ENCODE assay signal across 8 cellular contexts in the genomic region with DNA sequence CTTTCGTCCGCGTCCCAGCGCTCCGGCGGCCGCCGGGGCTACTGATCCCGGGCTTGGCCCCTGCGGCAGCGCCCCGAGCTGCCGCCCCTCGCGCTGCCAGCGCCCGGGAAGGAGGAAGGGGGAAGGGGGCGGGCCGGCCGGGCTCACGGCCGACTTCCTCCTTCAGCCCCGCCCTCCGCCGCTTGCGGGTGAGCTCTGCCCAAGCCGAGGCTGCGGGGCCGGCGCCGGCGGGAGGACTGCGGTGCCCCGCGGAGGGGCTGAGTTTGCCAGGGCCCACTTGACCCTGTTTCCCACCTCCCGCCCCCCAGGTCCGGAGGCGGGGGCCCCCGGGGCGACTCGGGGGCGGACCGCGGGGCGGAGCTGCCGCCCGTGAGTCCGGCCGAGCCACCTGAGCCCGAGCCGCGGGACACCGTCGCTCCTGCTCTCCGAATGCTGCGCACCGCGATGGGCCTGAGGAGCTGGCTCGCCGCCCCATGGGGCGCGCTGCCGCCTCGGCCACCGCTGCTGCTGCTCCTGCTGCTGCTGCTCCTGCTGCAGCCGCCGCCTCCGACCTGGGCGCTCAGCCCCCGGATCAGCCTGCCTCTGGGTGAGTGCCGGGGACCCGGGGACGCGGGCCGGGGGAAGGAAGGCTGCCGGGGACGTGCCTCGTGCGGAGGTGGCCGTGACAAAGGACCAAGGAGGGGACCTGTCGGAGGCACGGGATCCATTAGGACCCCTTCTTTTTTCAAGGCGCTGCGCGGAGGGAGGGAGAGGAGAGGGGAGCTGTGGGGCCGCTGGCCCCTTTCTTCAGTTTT. TPM values are rescaled to one million over a fixed set of nuclear protein-coding genes. Genes with fewer than 3 reads are reported as not detected.
DNase-seq lines count a peak whose midpoint lies in the region; ATAC-seq and TF ChIP-seq lines count a peak whose summit lies in the region.

A gene with protein sequence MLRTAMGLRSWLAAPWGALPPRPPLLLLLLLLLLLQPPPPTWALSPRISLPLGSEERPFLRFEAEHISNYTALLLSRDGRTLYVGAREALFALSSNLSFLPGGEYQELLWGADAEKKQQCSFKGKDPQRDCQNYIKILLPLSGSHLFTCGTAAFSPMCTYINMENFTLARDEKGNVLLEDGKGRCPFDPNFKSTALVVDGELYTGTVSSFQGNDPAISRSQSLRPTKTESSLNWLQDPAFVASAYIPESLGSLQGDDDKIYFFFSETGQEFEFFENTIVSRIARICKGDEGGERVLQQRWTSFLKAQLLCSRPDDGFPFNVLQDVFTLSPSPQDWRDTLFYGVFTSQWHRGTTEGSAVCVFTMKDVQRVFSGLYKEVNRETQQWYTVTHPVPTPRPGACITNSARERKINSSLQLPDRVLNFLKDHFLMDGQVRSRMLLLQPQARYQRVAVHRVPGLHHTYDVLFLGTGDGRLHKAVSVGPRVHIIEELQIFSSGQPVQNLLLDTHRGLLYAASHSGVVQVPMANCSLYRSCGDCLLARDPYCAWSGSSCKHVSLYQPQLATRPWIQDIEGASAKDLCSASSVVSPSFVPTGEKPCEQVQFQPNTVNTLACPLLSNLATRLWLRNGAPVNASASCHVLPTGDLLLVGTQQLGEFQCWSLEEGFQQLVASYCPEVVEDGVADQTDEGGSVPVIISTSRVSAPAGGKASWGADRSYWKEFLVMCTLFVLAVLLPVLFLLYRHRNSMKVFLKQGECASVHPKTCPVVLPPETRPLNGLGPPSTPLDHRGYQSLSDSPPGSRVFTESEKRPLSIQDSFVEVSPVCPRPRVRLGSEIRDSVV (plus strand): TSS at position 181 of the 794 bp plus-strand sequence. CDS start 249 bp downstream, at position 430.

- peak within 1 kb of the TSS; percentile 64 for H3K9ac ChIP-seq in HUES6 (ENCODE audit: low read length)

- H3K27me3 Mint-ChIP-seq in activated naive CD4-positive, alpha-beta T cell treated with anti-CD3 and anti-CD28 coated beads, Interleukin-2, amount 10 ng/mL, durations not matched to agents 7 days and 5 days = peaks cover 22% of the 10 kb centered on the region

- DNase-seq in DMS53 treated with DMSO at 0.1 percent for 48 hours (lab: John Stamatoyannopoulos, UW; ENCODE audit: unreplicated experiment) = peak; percentile 42
- DNase-seq in SK-N-DZ (ENCODE audit: low spot score) = peak; percentile 75
- peak; percentile 87 for DNase-seq in activated naive CD4-positive, alpha-beta T cell treated with anti-CD3 and anti-CD28 coated beads, Interleukin-2, amount 10 ng/mL, durations not matched to agents 7 days and 5 days
- DNase-seq in glomerular visceral epithelial cell (ENCODE audit: extremely low spot score) = peak; percentile 66
- DNase-seq in osteoblast (ENCODE audit: insufficient read length, low spot score, missing footprints) = peak; percentile 98
- DNase-seq in thyroid gland = peak; percentile 83 to 86

- peaks cover 26% of the 10 kb centered on the region for H3K4me1 Mint-ChIP-seq in activated naive CD4-positive, alpha-beta T cell treated with anti-CD3 and anti-CD28 coated beads, Interleukin-2, amount 10 ng/mL, durations not matched to agents 7 days and 5 days

- intact Hi-C loops in thyroid gland (cut with DNase I) = no loop called here

- peak in 1 of 2 donors; percentile 79 for TF ChIP-seq POLR2A in thyroid gland (IDR thresholded peaks at IDR 0.05)

- peak; percentile 84 for ATAC-seq in GM21381 (IDR thresholded peaks at IDR 0.05; ENCODE audit: unreplicated experiment)

- H3K27ac ChIP-seq in HUES6 (ENCODE audit: low read depth, low read length) = peak within 1 kb of the TSS; percentile 29; the same call in 1 of the 2 replicates
- H3K27ac ChIP-seq in osteoblast (ENCODE audit: low read depth, low read length) = peak within 1 kb of the TSS; percentile 2
- peak within 1 kb of the TSS; percentile 77 to 95 (median 93) for H3K27ac ChIP-seq in thyroid gland

- H3K27me3 ChIP-seq in HUES6 (ENCODE audit: control insufficient read depth, insufficient read depth, low read length) (no peaks in the 10 kb centered on the region), osteoblast (ENCODE audit: insufficient read depth, low read length) (no peaks in the 10 kb centered on the region), thyroid gland (no peaks in the 10 kb centered on the region)

- H3K4me3 ChIP-seq in HUES6 (ENCODE audit: low read depth, low read length) (peak within 1 kb of the TSS; percentile 94), osteoblast (ENCODE audit: insufficient read depth, low read length) (peak within 1 kb of the TSS; percentile 86), thyroid gland (replicated peaks in 1 of 3) (peak within 1 kb of the TSS; percentile 54 to 93 (median 89))

- no peaks in the 10 kb centered on the region for H3K9me3 Mint-ChIP-seq in activated naive CD4-positive, alpha-beta T cell treated with anti-CD3 and anti-CD28 coated beads, Interleukin-2, amount 10 ng/mL, durations not matched to agents 7 days and 5 days

- H3K9me3 ChIP-seq in HUES6 (ENCODE audit: control insufficient read depth, insufficient read depth, low read depth, low read length) (no peaks in the 10 kb centered on the region), osteoblast (ENCODE audit: low read depth, low read length) (no peaks in the 10 kb centered on the region), thyroid gland (no peaks in the 10 kb centered on the region)

- H3K36me3 ChIP-seq in HUES6 (ENCODE audit: control insufficient read depth, insufficient read depth, low read length) = 0 out of 2 replicates have a peak, but pooled peaks cover 3% of the 10 kb centered on the region
- no peaks in the 10 kb centered on the region for H3K36me3 ChIP-seq in osteoblast (ENCODE audit: insufficient read depth, low read length)
- no peaks in the 10 kb centered on the region for H3K36me3 ChIP-seq in thyroid gland

- H3K4me1 ChIP-seq in HUES6 (ENCODE audit: control insufficient read depth, insufficient read depth, low read length) = peaks cover 14% of the 10 kb centered on the region
- peaks cover 24% of the 10 kb centered on the region for H3K4me1 ChIP-seq in osteoblast (ENCODE audit: insufficient read depth, low read length)
- H3K4me1 ChIP-seq in thyroid gland = peaks cover 28 to 35% of the 10 kb centered on the region in 2 donors

- CTCF ChIA-PET in activated naive CD4-positive, alpha-beta T cell treated with anti-CD3 and anti-CD28 coated beads, Interleukin-2, amount 10 ng/mL, durations not matched to agents 7 days and 5 days (lab: Charles Lee) = interaction anchor here (0.8 to 3.3 kb wide), 4 partner anchors 10 to 31 kb away, joined by 3 to 17 read pairs (median 8); partner anchors contain the start of gene CIB1

- TF ChIP-seq CTCF in osteoblast (IDR thresholded peaks at IDR 0.05; ENCODE audit: extremely low read depth, low read depth, low read length) (no peak), thyroid gland (IDR thresholded peaks at IDR 0.05) (peak in 1 of 6 experiments; percentile 13)

- WGBS in thyroid gland, 2 donors = 0 to 1% methylated on average over 9 to 25 of the region's 86 CpGs

- peaks cover 12% of the 10 kb centered on the region for H3K79me2 ChIP-seq in osteoblast (ENCODE audit: insufficient read depth, low read length)

- H3K36me3 Mint-ChIP-seq in activated naive CD4-positive, alpha-beta T cell treated with anti-CD3 and anti-CD28 coated beads, Interleukin-2, amount 10 ng/mL, durations not matched to agents 7 days and 5 days = peaks cover 5% of the 10 kb centered on the region

- H3K4me2 ChIP-seq in osteoblast (ENCODE audit: insufficient read depth, low read length) = peak within 1 kb of the TSS; percentile 90

- H3K27ac Mint-ChIP-seq in activated naive CD4-positive, alpha-beta T cell treated with anti-CD3 and anti-CD28 coated beads, Interleukin-2, amount 10 ng/mL, durations not matched to agents 7 days and 5 days = peak within 1 kb of the TSS; percentile 64

- peak within 1 kb of the TSS; percentile 83 for H3K4me3 Mint-ChIP-seq in activated naive CD4-positive, alpha-beta T cell treated with anti-CD3 and anti-CD28 coated beads, Interleukin-2, amount 10 ng/mL, durations not matched to agents 7 days and 5 days

- peak within 1 kb of the TSS; percentile 91 for H2AFZ ChIP-seq in osteoblast (ENCODE audit: low read length)

- H4K20me1 ChIP-seq in osteoblast (ENCODE audit: insufficient read depth, low read length) = peaks cover 8% of the 10 kb centered on the region

RNA-seq across cellular contexts. Expression of the gene that starts here (rescaled TPM):
- 6.4 and 14.3 TPM in 2 replicates for polyA plus RNA-seq in SK-N-DZ (2014; cell fraction: cytosol; rRNA removed)
- polyA plus RNA-seq in SK-N-DZ (2014; cell fraction: nucleus; rRNA removed) = 4.4 and 11.4 TPM in 2 replicates
- total RNA-seq in osteoblast = 8.7 and 15.9 TPM in 2 replicates
- total RNA-seq in thyroid gland = 100 to 1,000 TPM in 1 of 4 donors, 10 to 100 TPM in 3; 49.5 to 163 (median 69.9) TPM

Comparison
In these comparisons a context has a peak if more than half of its experiments do, and no peak if none do; other contexts are left out.
1. Peak in every context shown above with its lines: DNase-seq, ATAC-seq, H3K4me3 ChIP-seq and H3K27ac ChIP-seq.
2. DNase-seq: peak in every context shown above with its lines; median percentile 98 in osteoblast; 87 in activated naive CD4-positive, alpha-beta T cell treated with anti-CD3 and anti-CD28 coated beads, Interleukin-2, amount 10 ng/mL, durations not matched to agents 7 days and 5 days; 84 in thyroid gland; 75 in SK-N-DZ; 66 in glomerular visceral epithelial cell; 42 in DMS53 treated with DMSO at 0.1 percent for 48 hours.
3. H3K27ac ChIP-seq: peak in every context shown above with its lines; median percentile 93 in thyroid gland; 29 in HUES6; 2 in osteoblast.